In genomic region chr10:114306116-114306973, GRCh38 we compare ENCODE assay signal across 12 cellular contexts.
DNase-seq lines count a peak whose midpoint lies in the region; ATAC-seq and TF ChIP-seq lines count a peak whose summit lies in the region.
"Had no signal": no experiment of that assay in that cellular context is flagged by ENCODE, and none has a peak within 500 bp of the region (broad histone marks: within the 10 kb centered on the region; RNA-seq: fewer than 3 reads in every experiment).

No MANE protein-coding gene starts in this region.

- ATAC-seq in CD8-positive, alpha-beta T cell: no peak
- ATAC-seq in GM18868 (IDR thresholded peaks at IDR 0.05; ENCODE audit: unreplicated experiment) (no peak), HG03457 (IDR thresholded peaks at IDR 0.05; ENCODE audit: unreplicated experiment) (no peak)
- ATAC-seq: activated T-cell treated with anti-CD3 and anti-CD28 coated beads, Interleukin-2, amount 50 U/mL, for 4 hours; T-cell had no signal

- H3K9me3 Mint-ChIP-seq in CD8-positive, alpha-beta T cell: no peaks in the 10 kb centered on the region
- H3K9me3 Mint-ChIP-seq in neural crest cell: no peaks in the 10 kb centered on the region
- H3K9me3 Mint-ChIP-seq: activated T-cell treated with anti-CD3 and anti-CD28 coated beads, Interleukin-2, amount 50 U/mL, for 4 hours; T-cell had no signal

- no peaks in the 10 kb centered on the region for H3K9me3 ChIP-seq in CD8-positive, alpha-beta T cell (ENCODE audit: low read length)
- H3K9me3 ChIP-seq: neutrophil had no signal

- POLR2A ChIA-PET in CD8-positive, alpha-beta T cell (lab: Charles Lee): no interaction called here

- H3K4me3 Mint-ChIP-seq in CD8-positive, alpha-beta T cell: peak overlapping the region; percentile 3
- peak overlapping the region; percentile 48 for H3K4me3 Mint-ChIP-seq in neural crest cell

- H3K4me3 ChIP-seq in CD8-positive, alpha-beta T cell (ENCODE audit: low read depth, low read length): no peak overlapping the region

- intact Hi-C loops in CD8-positive, alpha-beta T cell (cut with DNase I, micrococcal nuclease): loop anchor here (10.0 kb wide), 3 partner anchors 132 to 452 kb away; partner anchors contain the start of genes CCDC186 (in 1 of the 2), DCLRE1A (in 1 of the 2), NHLRC2 (in 1 of the 2) and TDRD1 (in 1 of the 2)

- H3K36me3 Mint-ChIP-seq in CD8-positive, alpha-beta T cell: peaks cover 5% of the 10 kb centered on the region
- no peaks in the 10 kb centered on the region for H3K36me3 Mint-ChIP-seq in neural crest cell (ENCODE audit: low read depth)
- H3K36me3 Mint-ChIP-seq: T-cell had no signal

- H3K4me1 Mint-ChIP-seq in CD8-positive, alpha-beta T cell (ENCODE audit: low read depth): peaks cover 10% of the 10 kb centered on the region
- H3K4me1 Mint-ChIP-seq in neural crest cell: peaks cover 46% of the 10 kb centered on the region

- H3K4me1 ChIP-seq in CD8-positive, alpha-beta T cell (ENCODE audit: insufficient read depth, low read length): peaks cover 4% of the 10 kb centered on the region

- no peak overlapping the region for H3K27ac Mint-ChIP-seq in CD8-positive, alpha-beta T cell
- H3K27ac Mint-ChIP-seq in neural crest cell (ENCODE audit: unreplicated experiment): no peak overlapping the region
- H3K27ac Mint-ChIP-seq: T-cell had no signal

- no peaks in the 10 kb centered on the region for H3K36me3 ChIP-seq in CD8-positive, alpha-beta T cell (ENCODE audit: insufficient read depth, low read length)
- H3K36me3 ChIP-seq: neutrophil had no signal

- no peak for DNase-seq in CD8-positive, alpha-beta T cell
- DNase-seq in M059J (ENCODE audit: low read depth) (peak; percentile 99), dedifferentiated amniotic fluid mesenchymal stem cell (ENCODE audit: extremely low spot score) (peak; percentile 65), neural crest cell (ENCODE audit: low read depth, low spot score) (no peak), hippocampal formation (lab: John Stamatoyannopoulos, UW) (no peak), GM10266 (ENCODE audit: extremely low spot score) (no peak)
- DNase-seq: activated T-cell treated with anti-CD3 and anti-CD28 coated beads, Interleukin-2, amount 50 U/mL, for 4 hours; foreskin melanocyte; T-cell had no signal

- no peak overlapping the region for H3K27ac ChIP-seq in CD8-positive, alpha-beta T cell (ENCODE audit: low read depth, low read length)
- H3K27ac ChIP-seq: neutrophil had no signal

- H3K27me3 Mint-ChIP-seq in CD8-positive, alpha-beta T cell (ENCODE audit: low read depth): no peaks in the 10 kb centered on the region
- H3K27me3 Mint-ChIP-seq in neural crest cell (ENCODE audit: low read depth): peaks cover 3% of the 10 kb centered on the region
- H3K27me3 Mint-ChIP-seq: T-cell had no signal

- no peak for TF ChIP-seq CTCF in CD8-positive, alpha-beta T cell (IDR thresholded peaks at IDR 0.05)
- TF ChIP-seq CTCF in neural crest cell (conservative IDR thresholded peaks at IDR 0.05) (no peak), GM10266 (IDR thresholded peaks at IDR 0.05; ENCODE audit: control insufficient read depth, insufficient read depth, low read depth, missing control alignments) (no peak)

- H3K27me3 ChIP-seq in CD8-positive, alpha-beta T cell (ENCODE audit: insufficient read depth, low read length): no peaks in the 10 kb centered on the region

- CTCF ChIA-PET in CD8-positive, alpha-beta T cell (lab: Charles Lee): interaction anchor here (1.1 to 1.6 kb wide), 3 partner anchors 8 to 515 kb away, joined by 3 to 5 read pairs (median 4); partner anchors contain the start of gene FHIP2A

Comparison
In these comparisons a context has a peak if more than half of its experiments do, and no peak if none do; other contexts are left out.
1. DNase-seq: peak in M059J (single experiment) and dedifferentiated amniotic fluid mesenchymal stem cell (single experiment); none in CD8-positive, alpha-beta T cell (0 of 7), neural crest cell (single experiment), hippocampal formation (0 of 2) and GM10266 (single experiment).